10 cellular contexts compared by ENCODE assay signal in the genomic region with DNA sequence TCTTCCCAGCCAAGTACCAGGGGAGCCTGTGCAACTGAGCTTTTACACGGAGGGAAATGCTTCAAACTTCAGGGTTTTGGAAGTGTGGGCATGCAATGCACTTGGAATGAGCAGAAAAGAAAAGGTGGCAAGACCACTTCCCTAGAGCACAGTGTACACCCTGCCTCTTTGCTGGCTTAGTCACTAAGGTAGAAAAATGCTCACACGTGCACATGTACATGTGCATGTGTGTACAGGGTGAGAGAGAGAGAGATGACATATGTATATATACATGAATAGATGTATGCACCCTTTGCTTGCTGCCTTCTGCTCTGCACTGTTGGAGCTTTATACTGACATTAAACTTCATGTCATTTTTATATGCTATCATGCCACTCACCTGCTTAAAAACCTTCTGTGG.
"Had no signal": no experiment of that assay in that cellular context is flagged by ENCODE, and none has a peak within 500 bp of the region (broad histone marks: within the 10 kb centered on the region; RNA-seq: fewer than 3 reads in every experiment).

No MANE protein-coding gene starts in this region.

- H3K36me3 ChIP-seq: pancreas, transverse colon had no signal

- H3K9me3 ChIP-seq: mucosa of descending colon, pancreas, transverse colon had no signal

- H3K4me3 ChIP-seq: mucosa of descending colon, pancreas, transverse colon had no signal

- H3K9me3 Mint-ChIP-seq: activated CD4-positive, alpha-beta memory T cell treated with anti-CD3 and anti-CD28 coated beads, Interleukin-2, amount 10 ng/mL, durations not matched to agents 7 days and 5 days had no signal

- H3K27ac ChIP-seq: pancreas, transverse colon had no signal

- H3K27ac Mint-ChIP-seq: activated CD4-positive, alpha-beta memory T cell treated with anti-CD3 and anti-CD28 coated beads, Interleukin-2, amount 10 ng/mL, durations not matched to agents 7 days and 5 days had no signal

- ATAC-seq: mucosa of descending colon, pancreas had no signal

- H3K4me3 Mint-ChIP-seq: activated CD4-positive, alpha-beta memory T cell treated with anti-CD3 and anti-CD28 coated beads, Interleukin-2, amount 10 ng/mL, durations not matched to agents 7 days and 5 days had no signal

- H3K27me3 ChIP-seq: pancreas, transverse colon had no signal

- DNase-seq: activated CD4-positive, alpha-beta memory T cell treated with anti-CD3 and anti-CD28 coated beads, Interleukin-2, amount 10 ng/mL, durations not matched to agents 7 days and 5 days; activated CD4-positive, alpha-beta T cell treated with anti-CD3 and anti-CD28 coated beads for 1 hour; activated CD8-positive, alpha-beta memory T cell treated with anti-CD3 and anti-CD28 coated beads, Interleukin-2, amount 50 U/mL, for 48 hours; anterior cingulate cortex; foreskin melanocyte; head of caudate nucleus; mucosa of descending colon; pancreas; SHP77 treated with DMSO at 0.1 percent for 48 hours; transverse colon had no signal

- H3K4me1 ChIP-seq: pancreas, transverse colon had no signal
